ENCODE assay signal across 10 cellular contexts in the genomic region with DNA sequence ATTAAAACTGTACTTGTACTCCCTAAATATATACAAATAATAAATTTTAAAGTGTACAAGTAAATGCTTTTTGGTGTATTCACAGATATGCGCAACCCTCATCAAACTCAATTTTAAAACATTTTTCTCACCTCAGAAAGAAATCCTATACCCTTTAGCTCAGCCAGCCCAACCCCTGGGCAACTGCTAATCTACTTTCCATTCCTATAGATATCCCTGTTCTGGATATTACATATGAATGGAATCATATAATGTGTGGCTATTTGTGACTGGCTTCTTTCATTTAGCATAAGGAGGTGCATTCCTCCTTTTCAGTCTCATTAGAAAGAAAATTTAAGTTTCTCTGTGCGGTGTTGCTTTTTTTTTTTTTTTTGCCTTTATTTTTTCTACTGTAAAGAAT. TPM values are rescaled to one million over a fixed set of nuclear protein-coding genes. Genes with fewer than 3 reads are reported as not detected.
"Had no signal": no experiment of that assay in that cellular context is flagged by ENCODE, and none has a peak within 500 bp of the region (broad histone marks: within the 10 kb centered on the region; RNA-seq: fewer than 3 reads in every experiment).

No MANE protein-coding gene starts in this region.

- DNase-seq: GM23248, H7, HFFc6, KBM-7 had no signal

- H3K9me3 Mint-ChIP-seq: HFFc6 had no signal

- H3K9ac ChIP-seq: GM23248, KMS-11 had no signal

- H3K4me2 ChIP-seq: KMS-11 had no signal

- H3K4me3 Mint-ChIP-seq: HFFc6, IgD-negative memory B cell had no signal

- H3K27ac Mint-ChIP-seq: HFFc6, IgD-negative memory B cell had no signal

- H3K27ac ChIP-seq: GM23248, KMS-11 had no signal

- H3K4me1 Mint-ChIP-seq: IgD-negative memory B cell had no signal

- ATAC-seq: HCT116, HepG2 had no signal

- H2AFZ ChIP-seq: GM23248 had no signal

- H3K4me3 ChIP-seq: GM23248 had no signal

- H3K27me3 Mint-ChIP-seq: IgD-negative memory B cell had no signal

RNA-seq across cellular contexts. Expression of gene SLC25A31, which starts 58.1 kb away (rescaled TPM):
- total RNA-seq: GM23248, H4, H7, HFFc6, HT-29 had no signal
- polyA plus RNA-seq: GM23248, HepG2, IgD-negative memory B cell had no signal
